Comparison of ENCODE assay signal across 2 cellular contexts in genomic region chr22:35376728-35377472, GRCh38.
TF ChIP-seq lines count a peak whose summit lies in the region.

No MANE protein-coding gene starts in this region.

TF ChIP-seq in HEK293, 187 proteins besides CTCF, POLR2A, EP300 and RAD21 (continues in another document):
- TF ChIP-seq, protein P1, sequence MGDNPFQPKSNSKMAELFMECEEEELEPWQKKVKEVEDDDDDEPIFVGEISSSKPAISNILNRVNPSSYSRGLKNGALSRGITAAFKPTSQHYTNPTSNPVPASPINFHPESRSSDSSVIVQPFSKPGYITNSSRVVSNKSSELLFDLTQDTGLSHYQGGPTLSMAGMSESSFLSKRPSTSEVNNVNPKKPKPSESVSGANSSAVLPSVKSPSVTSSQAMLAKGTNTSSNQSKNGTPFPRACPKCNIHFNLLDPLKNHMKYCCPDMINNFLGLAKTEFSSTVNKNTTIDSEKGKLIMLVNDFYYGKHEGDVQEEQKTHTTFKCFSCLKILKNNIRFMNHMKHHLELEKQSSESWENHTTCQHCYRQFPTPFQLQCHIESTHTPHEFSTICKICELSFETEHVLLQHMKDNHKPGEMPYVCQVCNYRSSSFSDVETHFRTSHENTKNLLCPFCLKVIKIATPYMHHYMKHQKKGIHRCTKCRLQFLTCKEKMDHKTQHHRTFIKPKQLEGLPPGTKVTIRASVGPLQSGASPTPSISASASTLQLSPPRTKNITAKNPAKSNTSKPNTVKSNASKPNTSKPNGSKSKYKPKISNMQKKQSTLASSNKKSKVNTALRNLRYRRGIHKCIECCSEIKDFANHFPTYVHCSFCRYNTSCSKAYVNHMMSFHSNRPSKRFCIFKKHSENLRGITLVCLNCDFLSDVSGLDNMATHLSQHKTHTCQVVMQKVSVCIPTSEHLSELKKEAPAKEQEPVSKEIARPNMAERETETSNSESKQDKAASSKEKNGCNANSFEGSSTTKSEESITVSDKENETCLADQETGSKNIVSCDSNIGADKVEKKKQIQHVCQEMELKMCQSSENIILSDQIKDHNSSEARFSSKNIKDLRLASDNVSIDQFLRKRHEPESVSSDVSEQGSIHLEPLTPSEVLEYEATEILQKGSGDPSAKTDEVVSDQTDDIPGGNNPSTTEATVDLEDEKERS (tag by site-specific recombination; IDR thresholded peaks at IDR 0.05), result 0 out of 2 replicates have a peak, but pooled peaks have one; percentile 42
- no peak for TF ChIP-seq MYNN (tag by site-specific recombination; IDR thresholded peaks at IDR 0.05; ENCODE audit: borderline replicate concordance)
- TF ChIP-seq ZNF311 (tag by site-specific recombination; IDR thresholded peaks at IDR 0.05; ENCODE audit: borderline replicate concordance), result no peak
- TF ChIP-seq SP7 (tag by site-specific recombination; IDR thresholded peaks at IDR 0.05), result peak; percentile 86
- 0 out of 2 replicates have a peak, but pooled peaks have one; percentile 47 for TF ChIP-seq ZBTB48 (tag by site-specific recombination; IDR thresholded peaks at IDR 0.05)
- peak; percentile 86; the same call in 1 of the 2 replicates for TF ChIP-seq ZNF561 (tag by site-specific recombination; IDR thresholded peaks at IDR 0.05; ENCODE audit: borderline replicate concordance)
- TF ChIP-seq, protein P2, sequence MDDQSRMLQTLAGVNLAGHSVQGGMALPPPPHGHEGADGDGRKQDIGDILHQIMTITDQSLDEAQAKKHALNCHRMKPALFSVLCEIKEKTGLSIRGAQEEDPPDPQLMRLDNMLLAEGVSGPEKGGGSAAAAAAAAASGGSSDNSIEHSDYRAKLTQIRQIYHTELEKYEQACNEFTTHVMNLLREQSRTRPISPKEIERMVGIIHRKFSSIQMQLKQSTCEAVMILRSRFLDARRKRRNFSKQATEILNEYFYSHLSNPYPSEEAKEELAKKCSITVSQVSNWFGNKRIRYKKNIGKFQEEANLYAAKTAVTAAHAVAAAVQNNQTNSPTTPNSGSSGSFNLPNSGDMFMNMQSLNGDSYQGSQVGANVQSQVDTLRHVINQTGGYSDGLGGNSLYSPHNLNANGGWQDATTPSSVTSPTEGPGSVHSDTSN (CRISPR knock-in tag; IDR thresholded peaks at IDR 0.05), result no peak
- peak; percentile 67; the same call in 1 of the 2 replicates for TF ChIP-seq ZEB2 (tag by site-specific recombination; IDR thresholded peaks at IDR 0.05)
- TF ChIP-seq ZNF670 (tag by site-specific recombination; IDR thresholded peaks at IDR 0.05; ENCODE audit: low read depth), result no peak
- TF ChIP-seq KLF10 (tag by site-specific recombination; IDR thresholded peaks at IDR 0.05), result peak; percentile 78
- TF ChIP-seq PRDM6 (tag by site-specific recombination; IDR thresholded peaks at IDR 0.05), result no peak
- no peak for TF ChIP-seq ZNF600 (tag by site-specific recombination; IDR thresholded peaks at IDR 0.05)
- peak; percentile 83; the same call in 1 of the 2 replicates for TF ChIP-seq ZNF184 (tag by site-specific recombination; IDR thresholded peaks at IDR 0.05)
- TF ChIP-seq ZNF391 (tag by site-specific recombination; IDR thresholded peaks at IDR 0.05; ENCODE audit: borderline replicate concordance, low read depth), result 0 out of 2 replicates have a peak, but pooled peaks have one; percentile 39
- TF ChIP-seq ZNF48 (tag by site-specific recombination; IDR thresholded peaks at IDR 0.05), result no peak
- TF ChIP-seq ZNF621 (tag by site-specific recombination; IDR thresholded peaks at IDR 0.05), result no peak
- no peak for TF ChIP-seq ZBTB20 (tag by site-specific recombination; IDR thresholded peaks at IDR 0.05)
- no peak for TF ChIP-seq HOXA7 (CRISPR knock-in tag; IDR thresholded peaks at IDR 0.05; ENCODE audit: borderline replicate concordance)
- peak; percentile 79; the same call in 1 of the 2 replicates for TF ChIP-seq BCL11A (tag by site-specific recombination; IDR thresholded peaks at IDR 0.05; ENCODE audit: low read depth)
- TF ChIP-seq ZSCAN30 (tag by site-specific recombination; IDR thresholded peaks at IDR 0.05), result no peak
- TF ChIP-seq ZBTB44 (tag by site-specific recombination; IDR thresholded peaks at IDR 0.05), result peak; percentile 51; the same call in 1 of the 2 replicates

TF ChIP-seq in H1, 55 proteins besides CTCF, POLR2A, EP300 and RAD21 (continued from another document):
- TF ChIP-seq CHD7 (IDR thresholded peaks at IDR 0.05; ENCODE audit: insufficient replicate concordance, low read length), result no peak
- no peak for TF ChIP-seq SAP30 (IDR thresholded peaks at IDR 0.05; ENCODE audit: insufficient read depth, insufficient replicate concordance, low read length)
- TF ChIP-seq CTBP2 (IDR thresholded peaks at IDR 0.05; ENCODE audit: borderline replicate concordance, insufficient read depth, insufficient read length, low read length), result no peak
- TF ChIP-seq CHD2 (IDR thresholded peaks at IDR 0.05; ENCODE audit: low read length), result peak; percentile 57; the same call in 1 of the 2 replicates
- no peak for TF ChIP-seq SIX5 (IDR thresholded peaks at IDR 0.05; ENCODE audit: low read depth, low read length)
- 0 out of 2 replicates have a peak, but pooled peaks have one; percentile 26 for TF ChIP-seq TBP (IDR thresholded peaks at IDR 0.05; ENCODE audit: low read depth, low read length)
- TF ChIP-seq POLR2AphosphoS5 (IDR thresholded peaks at IDR 0.05; ENCODE audit: low read depth, low read length), result no peak; the same call in none of the 2 replicates
- no peak for TF ChIP-seq HDAC6 (IDR thresholded peaks at IDR 0.05; ENCODE audit: low read depth, low read length)
- TF ChIP-seq CEBPB (IDR thresholded peaks at IDR 0.05; ENCODE audit: low read depth, low read length), result peak; percentile 98
- TF ChIP-seq BCL11A (IDR thresholded peaks at IDR 0.05; ENCODE audit: low read depth in 2 of 2, low read length in 2 of 2), result peak in 1 of 2 experiments; percentile 66
- TF ChIP-seq EZH2 (IDR thresholded peaks at IDR 0.05; ENCODE audit: low read depth, low read length, severe bottlenecking), result no peak
- TF ChIP-seq, protein P3, sequence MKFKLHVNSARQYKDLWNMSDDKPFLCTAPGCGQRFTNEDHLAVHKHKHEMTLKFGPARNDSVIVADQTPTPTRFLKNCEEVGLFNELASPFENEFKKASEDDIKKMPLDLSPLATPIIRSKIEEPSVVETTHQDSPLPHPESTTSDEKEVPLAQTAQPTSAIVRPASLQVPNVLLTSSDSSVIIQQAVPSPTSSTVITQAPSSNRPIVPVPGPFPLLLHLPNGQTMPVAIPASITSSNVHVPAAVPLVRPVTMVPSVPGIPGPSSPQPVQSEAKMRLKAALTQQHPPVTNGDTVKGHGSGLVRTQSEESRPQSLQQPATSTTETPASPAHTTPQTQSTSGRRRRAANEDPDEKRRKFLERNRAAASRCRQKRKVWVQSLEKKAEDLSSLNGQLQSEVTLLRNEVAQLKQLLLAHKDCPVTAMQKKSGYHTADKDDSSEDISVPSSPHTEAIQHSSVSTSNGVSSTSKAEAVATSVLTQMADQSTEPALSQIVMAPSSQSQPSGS (IDR thresholded peaks at IDR 0.05; ENCODE audit: low read length), result peak; percentile 53; the same call in 1 of the 2 replicates
- no peak for TF ChIP-seq SRF (IDR thresholded peaks at IDR 0.05; ENCODE audit: low read depth, low read length)
- TF ChIP-seq HDAC2 (IDR thresholded peaks at IDR 0.05; ENCODE audit: borderline replicate concordance in 1 of 2, low read depth in 2 of 2, low read length in 2 of 2), result peak; percentile 50 to 88; a peak in 3 of 4 replicates
- 0 out of 2 replicates have a peak, but pooled peaks have one; percentile 48 for TF ChIP-seq SP4 (IDR thresholded peaks at IDR 0.05; ENCODE audit: low read length)
- peak; percentile 26; the same call in 1 of the 2 replicates for TF ChIP-seq JUN (IDR thresholded peaks at IDR 0.05; ENCODE audit: low read depth, low read length)
- TF ChIP-seq, protein P4, sequence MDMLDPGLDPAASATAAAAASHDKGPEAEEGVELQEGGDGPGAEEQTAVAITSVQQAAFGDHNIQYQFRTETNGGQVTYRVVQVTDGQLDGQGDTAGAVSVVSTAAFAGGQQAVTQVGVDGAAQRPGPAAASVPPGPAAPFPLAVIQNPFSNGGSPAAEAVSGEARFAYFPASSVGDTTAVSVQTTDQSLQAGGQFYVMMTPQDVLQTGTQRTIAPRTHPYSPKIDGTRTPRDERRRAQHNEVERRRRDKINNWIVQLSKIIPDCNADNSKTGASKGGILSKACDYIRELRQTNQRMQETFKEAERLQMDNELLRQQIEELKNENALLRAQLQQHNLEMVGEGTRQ (IDR thresholded peaks at IDR 0.05; ENCODE audit: low read length), result no peak
- TF ChIP-seq RNF2 (IDR thresholded peaks at IDR 0.05; ENCODE audit: borderline replicate concordance, low read depth, low read length, missing control alignments, poor library complexity, severe bottlenecking), result no peak
- peak; percentile 77; the same call in 1 of the 2 replicates for TF ChIP-seq SP1 (IDR thresholded peaks at IDR 0.05; ENCODE audit: low read depth, low read length)
- TF ChIP-seq, protein P5, sequence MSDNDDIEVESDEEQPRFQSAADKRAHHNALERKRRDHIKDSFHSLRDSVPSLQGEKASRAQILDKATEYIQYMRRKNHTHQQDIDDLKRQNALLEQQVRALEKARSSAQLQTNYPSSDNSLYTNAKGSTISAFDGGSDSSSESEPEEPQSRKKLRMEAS (IDR thresholded peaks at IDR 0.05), result peak; percentile 98
- TF ChIP-seq CREB1 (IDR thresholded peaks at IDR 0.05), result peak; percentile 51
- TF ChIP-seq, protein P6, sequence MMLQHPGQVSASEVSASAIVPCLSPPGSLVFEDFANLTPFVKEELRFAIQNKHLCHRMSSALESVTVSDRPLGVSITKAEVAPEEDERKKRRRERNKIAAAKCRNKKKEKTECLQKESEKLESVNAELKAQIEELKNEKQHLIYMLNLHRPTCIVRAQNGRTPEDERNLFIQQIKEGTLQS (IDR thresholded peaks at IDR 0.05; ENCODE audit: insufficient read depth, low read depth, low read length), result peak; percentile 88
- TF ChIP-seq RFX5 (IDR thresholded peaks at IDR 0.05; ENCODE audit: borderline replicate concordance, low read depth, low read length), result no peak
- TF ChIP-seq EGR1 (IDR thresholded peaks at IDR 0.05; ENCODE audit: borderline replicate concordance, low read depth, low read length), result peak; percentile 90; the same call in 1 of the 2 replicates
- peak; percentile 30 for TF ChIP-seq TAF7 (optimal IDR thresholded peaks at IDR 0.05; ENCODE audit: borderline replicate concordance, low read depth, low read length)
- TF ChIP-seq TAF1 (IDR thresholded peaks at IDR 0.05; ENCODE audit: low read depth, low read length), result peak; percentile 59
- peak; percentile 81 for TF ChIP-seq TEAD4 (IDR thresholded peaks at IDR 0.05; ENCODE audit: low read depth, low read length)
- peak; percentile 96; a peak in 3 of 4 replicates for TF ChIP-seq SIN3A (conservative IDR thresholded peaks at IDR 0.05 in 1 of 2, IDR thresholded peaks at IDR 0.05 in 1 of 2; ENCODE audit: low read depth in 1 of 2, low read length in 2 of 2)
- peak; percentile 91 for TF ChIP-seq JUND (IDR thresholded peaks at IDR 0.05; ENCODE audit: low read length)
